Comparison of ENCODE assay signal across 8 cellular contexts in genomic region chr10:38069663-38070062, GRCh38. TPM values are rescaled to one million over a fixed set of nuclear protein-coding genes. Genes with fewer than 3 reads are reported as not detected.
DNase-seq lines count a peak whose midpoint lies in the region; ATAC-seq, FAIRE-seq and TF ChIP-seq lines count a peak whose summit lies in the region.
"Not testable (repeated sequence)": the region's sequence is repeated elsewhere in the genome, so short reads cannot be mapped to it uniquely, and the experiment has no call there.

No MANE protein-coding gene starts in this region.

- POLR2A ChIA-PET in K562 (lab: Yijun Ruan, JAX), result not testable (repeated sequence)

- not testable (repeated sequence) for H3K9ac ChIP-seq in K562 (ENCODE audit: insufficient read depth in 1 of 2, low read depth in 2 of 2, low read length in 2 of 2); skeletal muscle satellite cell (ENCODE audit: low read depth, low read length)

- not testable (repeated sequence) for H3K4me1 ChIP-seq in K562 (replicated peaks in 1 of 2; ENCODE audit: control insufficient read depth in 2 of 2, insufficient read depth in 2 of 2, low read length in 2 of 2); skeletal muscle satellite cell (ENCODE audit: control insufficient read depth, insufficient read depth, low read length)

- BruUV-seq in K562 (replicated peaks; lab: Mats Ljungman, UMichigan), result not testable (repeated sequence)

- ATAC-seq in SK-N-SH treated with all-trans-retinoic acid at 6 μM for 48 hours, result peak; percentile 61
- peak; percentile 25; the same call in 1 of the 3 replicates for ATAC-seq in K562

- TF ChIP-seq POLR2A in K562 (conservative IDR thresholded peaks at IDR 0.05), result not testable (repeated sequence)

- not testable (repeated sequence) for H2AFZ ChIP-seq in K562 (ENCODE audit: low read depth, low read length)

- DNase-seq in AG10803 (ENCODE audit: low read depth) (peak; percentile 63), H4 (ENCODE audit: low spot score) (peak; percentile 60), MG63 (peak; percentile 5), fibroblast of gingiva (ENCODE audit: low read depth) (peak; percentile 24), iris pigment epithelial cell (ENCODE audit: low read depth) (peak; percentile 92)
- DNase-seq in K562 (ENCODE audit: extremely low read depth in 1 of 4, low spot score in 3 of 4), result not testable (repeated sequence)

- not testable (repeated sequence) for TF ChIP-seq CTCF in AG10803 (conservative IDR thresholded peaks at IDR 0.05; ENCODE audit: low read length); K562 (IDR thresholded peaks at IDR 0.05 in 2 of 3, conservative IDR thresholded peaks at IDR 0.05 in 1 of 3; ENCODE audit: insufficient read depth in 2 of 3, low read depth in 1 of 3, low read length in 3 of 3)

- not testable (repeated sequence) for H3K9me3 ChIP-seq in MG63; K562 (replicated peaks; ENCODE audit: control insufficient read depth, insufficient read depth, low read depth, low read length); skeletal muscle satellite cell (replicated peaks; ENCODE audit: low read length)

- not testable (repeated sequence) for H3K27me3 ChIP-seq in MG63; K562 (ENCODE audit: control insufficient read depth in 2 of 2, insufficient read depth in 2 of 2, low read length in 2 of 2); skeletal muscle satellite cell (ENCODE audit: control insufficient read depth, insufficient read depth, low read length)

- not testable (repeated sequence) for H3K79me2 ChIP-seq in K562 (ENCODE audit: control insufficient read depth, insufficient read depth, low read length)

- not testable (repeated sequence) for H3K27ac ChIP-seq in K562 (ENCODE audit: extremely low read depth, low read depth, low read length)

- intact Hi-C loops in K562 (cut with micrococcal nuclease), result not testable (repeated sequence)

- in situ Hi-C loops in K562 (cut with MboI), result not testable (repeated sequence)

- not testable (repeated sequence) for TF ChIP-seq RAD21 in K562 (CRISPR knock-in tag; conservative IDR thresholded peaks at IDR 0.05 in 1 of 2, IDR thresholded peaks at IDR 0.05 in 1 of 2)

- H4K20me1 ChIP-seq in K562 (replicated peaks; ENCODE audit: control insufficient read depth, insufficient read depth, low read length), result not testable (repeated sequence)

- 18% methylated on average over 1 of the region's 1 CpG for WGBS in K562 (ENCODE audit: insufficient coverage, low coverage, missing lambda C conversion rate)

- not testable (repeated sequence) for H3K36me3 ChIP-seq in MG63; K562 (ENCODE audit: control insufficient read depth, insufficient read depth, low read length); skeletal muscle satellite cell (ENCODE audit: insufficient read depth, low read length)

- not testable (repeated sequence) for H3K4me3 ChIP-seq in AG10803 (ENCODE audit: low read length); MG63; K562; skeletal muscle satellite cell (ENCODE audit: low read length)

- FAIRE-seq in K562 (lab: Jason Lieb, UNC), result not testable (repeated sequence)

- not testable (repeated sequence) for H3K4me2 ChIP-seq in K562 (ENCODE audit: insufficient read depth, low read length)
- peak overlapping the region; percentile 44 for H3K4me2 ChIP-seq in skeletal muscle satellite cell (ENCODE audit: low read length)

- CTCF ChIA-PET in K562 (lab: Yijun Ruan, JAX; ENCODE audit: low intra/inter-chr PET ratio), result interaction anchor here (0.6 kb wide), 1 partner anchor 16 kb away, joined by 4 read pairs; no protein-coding TSS in a partner anchor

- H3K9me1 ChIP-seq in K562 (ENCODE audit: control insufficient read depth, insufficient read depth, low read length), result not testable (repeated sequence)

- TF ChIP-seq EP300 in K562 (IDR thresholded peaks at IDR 0.05; ENCODE audit: low read length), result not testable (repeated sequence)

RNA-seq across cellular contexts. Expression of gene ZNF37A, which starts 24.5 kb away (rescaled TPM):
- total RNA-seq in H4 (2014; rRNA removed; shearing (Covaris generic)), result 0.25 and 0.97 TPM in 2 replicates
- 9.8 and 9.9 TPM in 2 replicates for total RNA-seq in MG63 (2014; rRNA removed; shearing (Covaris generic); ENCODE audit: low replicate concordance)
- total RNA-seq in K562 (2011; cell fraction: chromatin; rRNA removed; ENCODE audit: low replicate concordance), result 40.9 and 79.0 TPM in 2 replicates
- total RNA-seq in K562 (2011; cell fraction: nucleolus; rRNA removed), result 21.8 and 32.2 TPM in 2 replicates
- 39.2 and 41.9 TPM in 2 replicates for total RNA-seq in K562 (2011; cell fraction: nucleoplasm; rRNA removed)
- total RNA-seq in K562 (2014; rRNA removed) (8.7 and 9.4 TPM in 2 replicates), K562 (2014; rRNA removed; fragmentation: Illumina TruSeq; extraction: Trizol) (16.4 and 17.5 TPM in 2 replicates), K562 (2015; rRNA removed; fragmentation: Illumina TruSeq; extraction: Trizol) (13.3 and 14.2 TPM in 2 replicates), K562 (2021) (13.9 and 16.4 TPM in 2 replicates)
- polyA plus RNA-seq in K562 (2011; rRNA removed) (20.3 and 21.6 TPM in 2 replicates), K562 (2014; fragmentation: Illumina TruSeq; extraction: Trizol) (14.4 and 17.4 TPM in 2 replicates), K562 (2014; fragmentation: Nextera tagmentation; extraction: Ambion mirVana) (1 to 10 TPM; 4.1 to 5.0 TPM), K562 (2014; rRNA removed) (14.0 and 19.7 TPM in 2 replicates)
- 10.8 and 12.4 TPM in 2 replicates for polyA plus RNA-seq in K562 (2011; cell fraction: cytosol; rRNA removed)
- 40.8 and 56.8 TPM in 2 replicates for polyA plus RNA-seq in K562 (2011; cell fraction: nucleus; rRNA removed)
- 6.7 and 9.2 TPM in 2 replicates for polyA plus RNA-seq in K562 (2012)
- polyA minus RNA-seq in K562 (2011; rRNA and poly(A)+ RNA removed), result 35.4 and 36.2 TPM in 2 replicates
- polyA minus RNA-seq in K562 (2011; cell fraction: cytosol; rRNA and poly(A)+ RNA removed), result 7.0 and 7.9 TPM in 2 replicates
- polyA minus RNA-seq in K562 (2011; cell fraction: nucleus; rRNA and poly(A)+ RNA removed), result 19.4 and 33.3 TPM in 2 replicates
- 11.1 and 11.7 TPM in 2 replicates for total RNA-seq in skeletal muscle satellite cell (2012; rRNA removed)

RNA-seq across cellular contexts. Expression of gene ZNF33A, which starts 59.2 kb away (rescaled TPM):
- total RNA-seq in H4 (2014; rRNA removed; shearing (Covaris generic)), result 14.4 and 15.5 TPM in 2 replicates
- 2.9 and 3.5 TPM in 2 replicates for total RNA-seq in MG63 (2014; rRNA removed; shearing (Covaris generic); ENCODE audit: low replicate concordance)
- total RNA-seq in K562 (2011; cell fraction: chromatin; rRNA removed; ENCODE audit: low replicate concordance), result 22.5 and 36.3 TPM in 2 replicates
- total RNA-seq in K562 (2011; cell fraction: nucleolus; rRNA removed), result 10.8 and 13.6 TPM in 2 replicates
- total RNA-seq in K562 (2011; cell fraction: nucleoplasm; rRNA removed), result 32.3 and 55.7 TPM in 2 replicates
- total RNA-seq in K562 (2014; rRNA removed), result 8.1 and 12.7 TPM in 2 replicates
- total RNA-seq in K562 (2014; rRNA removed; fragmentation: Illumina TruSeq; extraction: Trizol), result 27.5 and 30.3 TPM in 2 replicates
- 20.1 and 23.2 TPM in 2 replicates for total RNA-seq in K562 (2015; rRNA removed; fragmentation: Illumina TruSeq; extraction: Trizol)
- total RNA-seq in K562 (2021), result 15.0 and 16.4 TPM in 2 replicates
- polyA plus RNA-seq in K562 (2011; rRNA removed), result 16.4 and 19.0 TPM in 2 replicates
- 3.0 and 10.5 TPM in 2 replicates for polyA plus RNA-seq in K562 (2011; cell fraction: cytosol; rRNA removed)
- 7.6 and 15.5 TPM in 2 replicates for polyA plus RNA-seq in K562 (2011; cell fraction: nucleus; rRNA removed)
- 10.8 and 11.6 TPM in 2 replicates for polyA plus RNA-seq in K562 (2012)
- 17.1 and 17.6 TPM in 2 replicates for polyA plus RNA-seq in K562 (2014; fragmentation: Illumina TruSeq; extraction: Trizol)
- polyA plus RNA-seq in K562 (2014; fragmentation: Nextera tagmentation; extraction: Ambion mirVana), result 10 to 100 TPM; 12.7 TPM
- polyA plus RNA-seq in K562 (2014; rRNA removed), result 11.7 and 12.6 TPM in 2 replicates
- 26.6 and 42.6 TPM in 2 replicates for polyA minus RNA-seq in K562 (2011; rRNA and poly(A)+ RNA removed)
- polyA minus RNA-seq in K562 (2011; cell fraction: cytosol; rRNA and poly(A)+ RNA removed), result 4.9 and 8.2 TPM in 2 replicates
- 13.9 and 20.9 TPM in 2 replicates for polyA minus RNA-seq in K562 (2011; cell fraction: nucleus; rRNA and poly(A)+ RNA removed)
- total RNA-seq in skeletal muscle satellite cell (2012; rRNA removed), result 4.6 and 7.4 TPM in 2 replicates
